Comparison of ENCODE assay signal across 15 cellular contexts in genomic region chr2:50613161-50613560, GRCh38.
"Had no signal": no experiment of that assay in that cellular context is flagged by ENCODE, and none has a peak within 500 bp of the region (broad histone marks: within the 10 kb centered on the region; RNA-seq: fewer than 3 reads in every experiment).

No MANE protein-coding gene starts in this region.

- H3K27me3 Mint-ChIP-seq: activated naive CD8-positive, alpha-beta T cell treated with anti-CD3 and anti-CD28 coated beads, Interleukin-2, amount 50 U/mL, for 24 hours; naive thymus-derived CD4-positive, alpha-beta T cell had no signal

- H3K36me3 ChIP-seq: gastroesophageal sphincter, lower lobe of right lung, neutrophil, right atrium auricular region, upper lobe of left lung had no signal

- H3K4me1 Mint-ChIP-seq: activated naive CD8-positive, alpha-beta T cell treated with anti-CD3 and anti-CD28 coated beads, Interleukin-2, amount 50 U/mL, for 24 hours; naive thymus-derived CD4-positive, alpha-beta T cell had no signal

- H3K4me3 ChIP-seq: body of pancreas, gastroesophageal sphincter, hepatocyte, lower lobe of right lung, right atrium auricular region, upper lobe of left lung had no signal

- DNase-seq: activated naive CD4-positive, alpha-beta T cell treated with Interleukin-2 at 50 U/mL for 16 hours; activated naive CD8-positive, alpha-beta T cell treated with anti-CD3 and anti-CD28 coated beads, Interleukin-2, amount 50 U/mL, for 24 hours; body of pancreas; kidney glomerular epithelial cell; lower lobe of right lung; naive thymus-derived CD4-positive, alpha-beta T cell; stimulated activated CD4-positive, alpha-beta T cell treated with anti-CD3 and anti-CD28 coated beads, Interleukin-12 subunit alpha, Interleukin-12 subunit beta, amount 100 ng/mL, for 4 hours; stimulated activated CD4-positive, alpha-beta T cell treated with anti-CD3 and anti-CD28 coated beads, Interleukin-2, amount 100 ng/mL, for 48 hours; stimulated activated naive CD4-positive, alpha-beta T cell treated with Interleukin-2 at 50 U/mL for 16 hours; T1000; upper lobe of left lung had no signal

- H2AFZ ChIP-seq: hepatocyte had no signal

- ATAC-seq: activated naive CD8-positive, alpha-beta T cell treated with anti-CD3 and anti-CD28 coated beads, Interleukin-2, amount 50 U/mL, for 24 hours; body of pancreas; gastroesophageal sphincter; lower lobe of right lung; naive thymus-derived CD4-positive, alpha-beta T cell had no signal

- H3K79me2 ChIP-seq: hepatocyte had no signal

- H3K27me3 ChIP-seq: body of pancreas, gastroesophageal sphincter, hepatocyte, neutrophil, right atrium auricular region, upper lobe of left lung had no signal

- H3K4me3 Mint-ChIP-seq: activated naive CD8-positive, alpha-beta T cell treated with anti-CD3 and anti-CD28 coated beads, Interleukin-2, amount 50 U/mL, for 24 hours; naive thymus-derived CD4-positive, alpha-beta T cell had no signal

- H3K9me3 ChIP-seq: body of pancreas, gastroesophageal sphincter, lower lobe of right lung, neutrophil, right atrium auricular region, upper lobe of left lung had no signal

- H3K27ac Mint-ChIP-seq: activated naive CD8-positive, alpha-beta T cell treated with anti-CD3 and anti-CD28 coated beads, Interleukin-2, amount 50 U/mL, for 24 hours; naive thymus-derived CD4-positive, alpha-beta T cell had no signal

- H3K36me3 Mint-ChIP-seq: naive thymus-derived CD4-positive, alpha-beta T cell had no signal

- H3K27ac ChIP-seq: body of pancreas, gastroesophageal sphincter, hepatocyte, lower lobe of right lung, neutrophil, right atrium auricular region, upper lobe of left lung had no signal

- H3K4me2 ChIP-seq: hepatocyte had no signal

- H3K4me1 ChIP-seq: body of pancreas, gastroesophageal sphincter, lower lobe of right lung, upper lobe of left lung had no signal
